1 cellular context compared by ENCODE assay signal in genomic region chr12:50166776-50167025, GRCh38.
TF ChIP-seq lines count a peak whose summit lies in the region.

No MANE protein-coding gene starts in this region.

TF ChIP-seq in K562, 482 proteins besides CTCF, POLR2A, EP300 and RAD21:
- TF ChIP-seq SMARCA4 (IDR thresholded peaks at IDR 0.05) (0 out of 2 replicates have a peak, but pooled peaks have one; percentile 10), EGR1 (conservative IDR thresholded peaks at IDR 0.05) (peak; percentile 92), REST (CRISPR knock-in tag; IDR thresholded peaks at IDR 0.05; ENCODE audit: low read depth) (no peak), ELF1 (tag; IDR thresholded peaks at IDR 0.05) (peak; percentile 69; the same call in 1 of the 2 replicates), ETV1 (tag; conservative IDR thresholded peaks at IDR 0.05; ENCODE audit: low read depth) (no peak), HCFC1 (IDR thresholded peaks at IDR 0.05; ENCODE audit: low read depth, low read length) (no peak), NR2C2 (CRISPR knock-in tag; IDR thresholded peaks at IDR 0.05) (0 out of 2 replicates have a peak, but pooled peaks have one; percentile 44), NR2C2 (tag; IDR thresholded peaks at IDR 0.05) (no peak), ETV5 (CRISPR knock-in tag; IDR thresholded peaks at IDR 0.05; ENCODE audit: low read depth) (0 out of 2 replicates have a peak, but pooled peaks have one; percentile 64), SUPT5H (IDR thresholded peaks at IDR 0.05) (0 out of 2 replicates have a peak, but pooled peaks have one; percentile 18), YBX1 (IDR thresholded peaks at IDR 0.05) (no peak), MTF1 (CRISPR knock-in tag; IDR thresholded peaks at IDR 0.05; ENCODE audit: borderline replicate concordance) (no peak), EP400 (IDR thresholded peaks at IDR 0.05) (0 out of 2 replicates have a peak, but pooled peaks have one; percentile 0), ZBTB40 (IDR thresholded peaks at IDR 0.05) (0 out of 2 replicates have a peak, but pooled peaks have one; percentile 68), ZBTB40 (CRISPR knock-in tag; IDR thresholded peaks at IDR 0.05) (no peak), NFRKB (IDR thresholded peaks at IDR 0.05; ENCODE audit: low read depth) (0 out of 2 replicates have a peak, but pooled peaks have one; percentile 30), ZNF699 (CRISPR knock-in tag; IDR thresholded peaks at IDR 0.05; ENCODE audit: insufficient replicate concordance) (no peak), ZBTB2 (IDR thresholded peaks at IDR 0.05) (no peak)
- TF ChIP-seq, protein P1, sequence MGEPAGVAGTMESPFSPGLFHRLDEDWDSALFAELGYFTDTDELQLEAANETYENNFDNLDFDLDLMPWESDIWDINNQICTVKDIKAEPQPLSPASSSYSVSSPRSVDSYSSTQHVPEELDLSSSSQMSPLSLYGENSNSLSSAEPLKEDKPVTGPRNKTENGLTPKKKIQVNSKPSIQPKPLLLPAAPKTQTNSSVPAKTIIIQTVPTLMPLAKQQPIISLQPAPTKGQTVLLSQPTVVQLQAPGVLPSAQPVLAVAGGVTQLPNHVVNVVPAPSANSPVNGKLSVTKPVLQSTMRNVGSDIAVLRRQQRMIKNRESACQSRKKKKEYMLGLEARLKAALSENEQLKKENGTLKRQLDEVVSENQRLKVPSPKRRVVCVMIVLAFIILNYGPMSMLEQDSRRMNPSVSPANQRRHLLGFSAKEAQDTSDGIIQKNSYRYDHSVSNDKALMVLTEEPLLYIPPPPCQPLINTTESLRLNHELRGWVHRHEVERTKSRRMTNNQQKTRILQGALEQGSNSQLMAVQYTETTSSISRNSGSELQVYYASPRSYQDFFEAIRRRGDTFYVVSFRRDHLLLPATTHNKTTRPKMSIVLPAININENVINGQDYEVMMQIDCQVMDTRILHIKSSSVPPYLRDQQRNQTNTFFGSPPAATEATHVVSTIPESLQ (CRISPR knock-in tag; IDR thresholded peaks at IDR 0.05) = no peak
- TF ChIP-seq, protein P2, sequence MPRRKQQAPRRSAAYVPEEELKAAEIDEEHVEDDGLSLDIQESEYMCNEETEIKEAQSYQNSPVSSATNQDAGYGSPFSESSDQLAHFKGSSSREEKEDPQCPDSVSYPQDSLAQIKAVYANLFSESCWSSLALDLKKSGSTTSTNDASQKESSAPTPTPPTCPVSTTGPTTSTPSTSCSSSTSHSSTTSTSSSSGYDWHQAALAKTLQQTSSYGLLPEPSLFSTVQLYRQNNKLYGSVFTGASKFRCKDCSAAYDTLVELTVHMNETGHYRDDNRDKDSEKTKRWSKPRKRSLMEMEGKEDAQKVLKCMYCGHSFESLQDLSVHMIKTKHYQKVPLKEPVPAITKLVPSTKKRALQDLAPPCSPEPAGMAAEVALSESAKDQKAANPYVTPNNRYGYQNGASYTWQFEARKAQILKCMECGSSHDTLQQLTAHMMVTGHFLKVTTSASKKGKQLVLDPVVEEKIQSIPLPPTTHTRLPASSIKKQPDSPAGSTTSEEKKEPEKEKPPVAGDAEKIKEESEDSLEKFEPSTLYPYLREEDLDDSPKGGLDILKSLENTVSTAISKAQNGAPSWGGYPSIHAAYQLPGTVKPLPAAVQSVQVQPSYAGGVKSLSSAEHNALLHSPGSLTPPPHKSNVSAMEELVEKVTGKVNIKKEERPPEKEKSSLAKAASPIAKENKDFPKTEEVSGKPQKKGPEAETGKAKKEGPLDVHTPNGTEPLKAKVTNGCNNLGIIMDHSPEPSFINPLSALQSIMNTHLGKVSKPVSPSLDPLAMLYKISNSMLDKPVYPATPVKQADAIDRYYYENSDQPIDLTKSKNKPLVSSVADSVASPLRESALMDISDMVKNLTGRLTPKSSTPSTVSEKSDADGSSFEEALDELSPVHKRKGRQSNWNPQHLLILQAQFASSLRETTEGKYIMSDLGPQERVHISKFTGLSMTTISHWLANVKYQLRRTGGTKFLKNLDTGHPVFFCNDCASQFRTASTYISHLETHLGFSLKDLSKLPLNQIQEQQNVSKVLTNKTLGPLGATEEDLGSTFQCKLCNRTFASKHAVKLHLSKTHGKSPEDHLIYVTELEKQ (CRISPR knock-in tag; IDR thresholded peaks at IDR 0.05) = no peak
- TF ChIP-seq, protein P3, sequence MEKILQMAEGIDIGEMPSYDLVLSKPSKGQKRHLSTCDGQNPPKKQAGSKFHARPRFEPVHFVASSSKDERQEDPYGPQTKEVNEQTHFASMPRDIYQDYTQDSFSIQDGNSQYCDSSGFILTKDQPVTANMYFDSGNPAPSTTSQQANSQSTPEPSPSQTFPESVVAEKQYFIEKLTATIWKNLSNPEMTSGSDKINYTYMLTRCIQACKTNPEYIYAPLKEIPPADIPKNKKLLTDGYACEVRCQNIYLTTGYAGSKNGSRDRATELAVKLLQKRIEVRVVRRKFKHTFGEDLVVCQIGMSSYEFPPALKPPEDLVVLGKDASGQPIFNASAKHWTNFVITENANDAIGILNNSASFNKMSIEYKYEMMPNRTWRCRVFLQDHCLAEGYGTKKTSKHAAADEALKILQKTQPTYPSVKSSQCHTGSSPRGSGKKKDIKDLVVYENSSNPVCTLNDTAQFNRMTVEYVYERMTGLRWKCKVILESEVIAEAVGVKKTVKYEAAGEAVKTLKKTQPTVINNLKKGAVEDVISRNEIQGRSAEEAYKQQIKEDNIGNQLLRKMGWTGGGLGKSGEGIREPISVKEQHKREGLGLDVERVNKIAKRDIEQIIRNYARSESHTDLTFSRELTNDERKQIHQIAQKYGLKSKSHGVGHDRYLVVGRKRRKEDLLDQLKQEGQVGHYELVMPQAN (IDR thresholded peaks at IDR 0.05; ENCODE audit: borderline replicate concordance) = 0 out of 2 replicates have a peak, but pooled peaks have one; percentile 44
TF ChIP-seq in K562: peak in this region for 10.
